In genomic region chr6:4647414-4648365, GRCh38 we compare ENCODE assay signal across 1 cellular context.
TF ChIP-seq lines count a peak whose summit lies in the region.

No MANE protein-coding gene starts in this region.

TF ChIP-seq in HepG2, 621 proteins besides CTCF, POLR2A, EP300 and RAD21 (continued from another document and continues in another):
- TF ChIP-seq HBP1 (CRISPR knock-in tag; IDR thresholded peaks at IDR 0.05; ENCODE audit: low read depth) = 0 out of 2 replicates have a peak, but pooled peaks have one; percentile 57
- no peak for TF ChIP-seq CREB1 (IDR thresholded peaks at IDR 0.05)
- no peak for TF ChIP-seq CREB1 (CRISPR knock-in tag; IDR thresholded peaks at IDR 0.05)
- TF ChIP-seq, protein P1, sequence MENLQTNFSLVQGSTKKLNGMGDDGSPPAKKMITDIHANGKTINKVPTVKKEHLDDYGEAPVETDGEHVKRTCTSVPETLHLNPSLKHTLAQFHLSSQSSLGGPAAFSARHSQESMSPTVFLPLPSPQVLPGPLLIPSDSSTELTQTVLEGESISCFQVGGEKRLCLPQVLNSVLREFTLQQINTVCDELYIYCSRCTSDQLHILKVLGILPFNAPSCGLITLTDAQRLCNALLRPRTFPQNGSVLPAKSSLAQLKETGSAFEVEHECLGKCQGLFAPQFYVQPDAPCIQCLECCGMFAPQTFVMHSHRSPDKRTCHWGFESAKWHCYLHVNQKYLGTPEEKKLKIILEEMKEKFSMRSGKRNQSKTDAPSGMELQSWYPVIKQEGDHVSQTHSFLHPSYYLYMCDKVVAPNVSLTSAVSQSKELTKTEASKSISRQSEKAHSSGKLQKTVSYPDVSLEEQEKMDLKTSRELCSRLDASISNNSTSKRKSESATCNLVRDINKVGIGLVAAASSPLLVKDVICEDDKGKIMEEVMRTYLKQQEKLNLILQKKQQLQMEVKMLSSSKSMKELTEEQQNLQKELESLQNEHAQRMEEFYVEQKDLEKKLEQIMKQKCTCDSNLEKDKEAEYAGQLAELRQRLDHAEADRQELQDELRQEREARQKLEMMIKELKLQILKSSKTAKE (CRISPR knock-in tag; IDR thresholded peaks at IDR 0.05; ENCODE audit: borderline replicate concordance) = 0 out of 2 replicates have a peak, but pooled peaks have one; percentile 57
- TF ChIP-seq ZNF282 (IDR thresholded peaks at IDR 0.05; ENCODE audit: partially characterized antibody) = no peak
- TF ChIP-seq PRMT3 (CRISPR knock-in tag; IDR thresholded peaks at IDR 0.05; ENCODE audit: borderline replicate concordance, low read depth) = peak; percentile 75; the same call in 1 of the 2 replicates
- TF ChIP-seq MZF1 (CRISPR knock-in tag; IDR thresholded peaks at IDR 0.05; ENCODE audit: borderline replicate concordance) = no peak; the same call in 1 of the 2 replicates
- TF ChIP-seq UBTF (CRISPR knock-in tag; IDR thresholded peaks at IDR 0.05) = peak; percentile 66; the same call in 1 of the 2 replicates
- no peak for TF ChIP-seq ZBTB33 (CRISPR knock-in tag; IDR thresholded peaks at IDR 0.05)
- TF ChIP-seq ZUFSP (CRISPR knock-in tag; IDR thresholded peaks at IDR 0.05; ENCODE audit: borderline replicate concordance) = no peak
- TF ChIP-seq ZNF549 (CRISPR knock-in tag; IDR thresholded peaks at IDR 0.05) = no peak
- TF ChIP-seq TMF1 (CRISPR knock-in tag; IDR thresholded peaks at IDR 0.05; ENCODE audit: low read depth) = no peak
- TF ChIP-seq ZNF556 (CRISPR knock-in tag; IDR thresholded peaks at IDR 0.05; ENCODE audit: borderline replicate concordance) = peak; percentile 74; the same call in 1 of the 2 replicates
- no peak for TF ChIP-seq DZIP1 (CRISPR knock-in tag; IDR thresholded peaks at IDR 0.05)
- TF ChIP-seq, protein P2, sequence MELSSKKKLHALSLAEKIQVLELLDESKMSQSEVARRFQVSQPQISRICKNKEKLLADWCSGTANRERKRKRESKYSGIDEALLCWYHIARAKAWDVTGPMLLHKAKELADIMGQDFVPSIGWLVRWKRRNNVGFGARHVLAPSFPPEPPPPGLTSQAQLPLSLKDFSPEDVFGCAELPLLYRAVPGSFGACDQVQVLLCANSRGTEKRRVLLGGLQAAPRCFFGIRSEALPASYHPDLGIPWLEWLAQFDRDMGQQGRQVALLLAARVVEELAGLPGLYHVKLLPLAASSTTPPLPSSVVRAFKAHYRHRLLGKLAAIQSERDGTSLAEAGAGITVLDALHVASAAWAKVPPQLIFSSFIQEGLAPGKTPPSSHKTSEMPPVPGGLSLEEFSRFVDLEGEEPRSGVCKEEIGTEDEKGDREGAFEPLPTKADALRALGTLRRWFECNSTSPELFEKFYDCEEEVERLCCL (CRISPR knock-in tag; IDR thresholded peaks at IDR 0.05; ENCODE audit: borderline replicate concordance) = no peak
- peak; percentile 39; the same call in 1 of the 2 replicates for TF ChIP-seq THAP7 (CRISPR knock-in tag; IDR thresholded peaks at IDR 0.05)
- TF ChIP-seq EZH2 (conservative IDR thresholded peaks at IDR 0.05; ENCODE audit: low read depth, low read length) = 0 out of 2 replicates have a peak, but pooled peaks have one; percentile 47
- TF ChIP-seq ZNF326 (CRISPR knock-in tag; IDR thresholded peaks at IDR 0.05; ENCODE audit: borderline replicate concordance) = no peak
- TF ChIP-seq MTF2 (CRISPR knock-in tag; IDR thresholded peaks at IDR 0.05; ENCODE audit: borderline replicate concordance) = peak; percentile 84; the same call in 1 of the 2 replicates
- no peak for TF ChIP-seq ZNF850 (CRISPR knock-in tag; conservative IDR thresholded peaks at IDR 0.05)
- TF ChIP-seq ZNF232 (CRISPR knock-in tag; IDR thresholded peaks at IDR 0.05; ENCODE audit: borderline replicate concordance) = peak; percentile 84; the same call in 1 of the 2 replicates
- TF ChIP-seq ARID4A (CRISPR knock-in tag; IDR thresholded peaks at IDR 0.05; ENCODE audit: borderline replicate concordance) = peak; percentile 71; the same call in 1 of the 2 replicates
- TF ChIP-seq ZNF780A (CRISPR knock-in tag; IDR thresholded peaks at IDR 0.05) = peak; percentile 54; the same call in 1 of the 2 replicates
- no peak for TF ChIP-seq POLR2G (IDR thresholded peaks at IDR 0.05; ENCODE audit: low read depth, low read length)
- TF ChIP-seq RFXAP (CRISPR knock-in tag; IDR thresholded peaks at IDR 0.05; ENCODE audit: borderline replicate concordance) = no peak
- TF ChIP-seq BRF2 (CRISPR knock-in tag; IDR thresholded peaks at IDR 0.05) = peak; percentile 87
- no peak for TF ChIP-seq TAF15 (IDR thresholded peaks at IDR 0.05; ENCODE audit: low read depth, low read length, poor library complexity, severe bottlenecking)
- peak; percentile 44; the same call in 1 of the 2 replicates for TF ChIP-seq KLF15 (CRISPR knock-in tag; IDR thresholded peaks at IDR 0.05; ENCODE audit: borderline replicate concordance)
- TF ChIP-seq NPAS2 (CRISPR knock-in tag; IDR thresholded peaks at IDR 0.05; ENCODE audit: borderline replicate concordance) = no peak
